Comparison of ENCODE assay signal across 10 cellular contexts in genomic region chr3:169886671-169887070, GRCh38. TPM values are rescaled to one million over a fixed set of nuclear protein-coding genes. Genes with fewer than 3 reads are reported as not detected.
DNase-seq lines count a peak whose midpoint lies in the region; ATAC-seq, FAIRE-seq and TF ChIP-seq lines count a peak whose summit lies in the region.
"Had no signal": no experiment of that assay in that cellular context is flagged by ENCODE, and none has a peak within 500 bp of the region (broad histone marks: within the 10 kb centered on the region; RNA-seq: fewer than 3 reads in every experiment).

No MANE protein-coding gene starts in this region.

- H3K4me1 ChIP-seq in endodermal cell (ENCODE audit: control insufficient read depth, insufficient read depth, low read length), result no peaks in the 10 kb centered on the region
- H3K4me1 ChIP-seq in lower lobe of right lung, result no peaks in the 10 kb centered on the region
- no peaks in the 10 kb centered on the region for H3K4me1 ChIP-seq in upper lobe of left lung
- no peaks in the 10 kb centered on the region for H3K4me1 ChIP-seq in CD4-positive, alpha-beta memory T cell (ENCODE audit: insufficient read depth, low read length)

- no peaks in the 10 kb centered on the region for H3K9me3 ChIP-seq in endodermal cell (ENCODE audit: control insufficient read depth, low read length)
- H3K9me3 ChIP-seq in lower lobe of right lung, result no peaks in the 10 kb centered on the region
- H3K9me3 ChIP-seq in upper lobe of left lung, result no peaks in the 10 kb centered on the region
- no peaks in the 10 kb centered on the region for H3K9me3 ChIP-seq in CD4-positive, alpha-beta memory T cell (ENCODE audit: control insufficient read depth in 1 of 2, low read length in 2 of 2)

- H3K27me3 ChIP-seq in endodermal cell (ENCODE audit: control insufficient read depth, insufficient read depth, low read length, poor library complexity, severe bottlenecking) (no peaks in the 10 kb centered on the region), lower lobe of right lung (ENCODE audit: low read depth) (no peaks in the 10 kb centered on the region), upper lobe of left lung (no peaks in the 10 kb centered on the region)
- no peaks in the 10 kb centered on the region for H3K27me3 ChIP-seq in CD4-positive, alpha-beta memory T cell (ENCODE audit: insufficient read depth, low read length)

- TF ChIP-seq CTCF in endodermal cell (conservative IDR thresholded peaks at IDR 0.05), result no peak
- TF ChIP-seq CTCF in lower lobe of right lung (IDR thresholded peaks at IDR 0.05), result no peak
- no peak for TF ChIP-seq CTCF in upper lobe of left lung (IDR thresholded peaks at IDR 0.05)

- H3K4me3 ChIP-seq in endodermal cell (ENCODE audit: low read length) (no peak overlapping the region), lower lobe of right lung (no peak overlapping the region), upper lobe of left lung (no peak overlapping the region)
- H3K4me3 ChIP-seq in CD4-positive, alpha-beta memory T cell (ENCODE audit: low read length in 2 of 2), result no peak overlapping the region

- H3K36me3 Mint-ChIP-seq in endodermal cell (ENCODE audit: low read depth), result no peaks in the 10 kb centered on the region
- H3K36me3 Mint-ChIP-seq in CD4-positive, alpha-beta memory T cell, result no peaks in the 10 kb centered on the region
- H3K36me3 Mint-ChIP-seq: activated naive CD4-positive, alpha-beta T cell treated with anti-CD3 and anti-CD28 coated beads, Interleukin-2, amount 50 U/mL, for 72 hours had no signal

- CTCF ChIA-PET in CD4-positive, alpha-beta memory T cell (lab: Charles Lee; ENCODE audit: partially characterized antibody), result interaction anchor here (1.0 kb wide), 1 partner anchor 64 kb away, joined by 3 read pairs; no protein-coding TSS in a partner anchor

- TF ChIP-seq EP300 in upper lobe of left lung (IDR thresholded peaks at IDR 0.05), result no peak

- H3K27ac ChIP-seq in endodermal cell (ENCODE audit: low read depth, low read length), result no peak overlapping the region
- no peak overlapping the region for H3K27ac ChIP-seq in lower lobe of right lung
- H3K27ac ChIP-seq in upper lobe of left lung, result no peak overlapping the region
- H3K27ac ChIP-seq in CD4-positive, alpha-beta memory T cell (ENCODE audit: low read depth, low read length), result no peak overlapping the region

- 86% methylated on average over 5 of the region's 5 CpGs; no CpG with 5 or more reads in 1 of the 2 experiments for WGBS in endodermal cell (ENCODE audit: insufficient coverage in 1 of 2, insufficient read length in 1 of 2), 2 experiments
- 38 to 53% methylated on average over 5 of the region's 5 CpGs for WGBS in upper lobe of left lung, 2 donors

- ATAC-seq in lower lobe of right lung (peak; percentile 88 to 93), upper lobe of left lung (ENCODE audit: low FRiP score in 2 of 2) (peak; percentile 52 to 74), GM21786 (IDR thresholded peaks at IDR 0.05; ENCODE audit: unreplicated experiment) (no peak)
- ATAC-seq: activated naive CD4-positive, alpha-beta T cell treated with anti-CD3 and anti-CD28 coated beads, Interleukin-2, amount 50 U/mL, for 72 hours had no signal

- intact Hi-C loops in lower lobe of right lung (cut with DNase I), result no loop called here
- intact Hi-C loops in CD4-positive, alpha-beta memory T cell (cut with micrococcal nuclease), result no loop called here

- H3K36me3 ChIP-seq in endodermal cell (ENCODE audit: control insufficient read depth, insufficient read depth, low read length), result no peaks in the 10 kb centered on the region
- no peaks in the 10 kb centered on the region for H3K36me3 ChIP-seq in lower lobe of right lung
- no peaks in the 10 kb centered on the region for H3K36me3 ChIP-seq in upper lobe of left lung
- H3K36me3 ChIP-seq in CD4-positive, alpha-beta memory T cell (ENCODE audit: insufficient read depth, low read length), result no peaks in the 10 kb centered on the region

- H3K4me3 Mint-ChIP-seq in endodermal cell, result no peak overlapping the region
- no peak overlapping the region for H3K4me3 Mint-ChIP-seq in CD4-positive, alpha-beta memory T cell
- H3K4me3 Mint-ChIP-seq: neural crest cell had no signal

- DNase-seq in NCI-H2196 (lab: John Stamatoyannopoulos, UW; ENCODE audit: unreplicated experiment) (peak; percentile 64), endodermal cell (peak; percentile 27), lower lobe of right lung (peak; percentile 83), upper lobe of left lung (peak in 1 of 2 donors; percentile 89), HTR-8/SVneo (ENCODE audit: insufficient read length, low spot score) (no peak)
- no peak for DNase-seq in CD4-positive, alpha-beta memory T cell

- no peak for TF ChIP-seq POLR2A in upper lobe of left lung (IDR thresholded peaks at IDR 0.05)

- H3K4me1 Mint-ChIP-seq in endodermal cell, result no peaks in the 10 kb centered on the region
- no peaks in the 10 kb centered on the region for H3K4me1 Mint-ChIP-seq in CD4-positive, alpha-beta memory T cell
- H3K4me1 Mint-ChIP-seq: neural crest cell had no signal

- FAIRE-seq in HTR-8/SVneo (lab: Jason Lieb, UNC), result no peak

- H3K9me3 Mint-ChIP-seq in endodermal cell, result no peaks in the 10 kb centered on the region
- no peaks in the 10 kb centered on the region for H3K9me3 Mint-ChIP-seq in CD4-positive, alpha-beta memory T cell
- H3K9me3 Mint-ChIP-seq: activated naive CD4-positive, alpha-beta T cell treated with anti-CD3 and anti-CD28 coated beads, Interleukin-2, amount 50 U/mL, for 72 hours had no signal

- H3K27me3 Mint-ChIP-seq in endodermal cell (ENCODE audit: insufficient read depth), result no peaks in the 10 kb centered on the region
- H3K27me3 Mint-ChIP-seq in CD4-positive, alpha-beta memory T cell, result no peaks in the 10 kb centered on the region

- no peak overlapping the region for H3K27ac Mint-ChIP-seq in endodermal cell
- peak overlapping the region in 1 of 7 donors; percentile 31 for H3K27ac Mint-ChIP-seq in CD4-positive, alpha-beta memory T cell

- POLR2A ChIA-PET in CD4-positive, alpha-beta memory T cell (lab: Charles Lee; ENCODE audit: partially characterized antibody), result no interaction called here

- H3K9ac ChIP-seq in endodermal cell (ENCODE audit: extremely low read depth, low read length, poor library complexity, severe bottlenecking), result no peak overlapping the region

RNA-seq across cellular contexts. Expression of gene LRRC31, which starts 16.9 kb away (rescaled TPM):
- not detected for total RNA-seq in endodermal cell
- polyA plus RNA-seq in endodermal cell (2013, experiment 1 of 2), result not detected
- not detected for polyA plus RNA-seq in endodermal cell (2013, experiment 2 of 2)
- total RNA-seq in lower lobe of right lung, result 1.1 TPM
- total RNA-seq in upper lobe of left lung, result 1 to 10 TPM in 4 of 6 donors, under 1 TPM in 2; 0.34 to 5.6 (median 1.3) TPM
- not detected for total RNA-seq in CD4-positive, alpha-beta memory T cell
- polyA plus RNA-seq in CD4-positive, alpha-beta memory T cell, result not detected
- total RNA-seq: activated naive CD4-positive, alpha-beta T cell treated with anti-CD3 and anti-CD28 coated beads, Interleukin-2, amount 50 U/mL, for 72 hours; glomerular endothelial cell; neural crest cell had no signal

RNA-seq across cellular contexts. Expression of gene SAMD7, which starts 24.7 kb away (rescaled TPM):
- total RNA-seq in endodermal cell, result not detected
- polyA plus RNA-seq in endodermal cell (2013, experiment 1 of 2), result not detected
- polyA plus RNA-seq in endodermal cell (2013, experiment 2 of 2), result not detected
- not detected for total RNA-seq in lower lobe of right lung
- total RNA-seq in upper lobe of left lung, result not detected
- not detected for total RNA-seq in CD4-positive, alpha-beta memory T cell
- not detected for polyA plus RNA-seq in CD4-positive, alpha-beta memory T cell
- total RNA-seq: activated naive CD4-positive, alpha-beta T cell treated with anti-CD3 and anti-CD28 coated beads, Interleukin-2, amount 50 U/mL, for 72 hours; glomerular endothelial cell; neural crest cell had no signal

Comparison
In these comparisons a context has a peak if more than half of its experiments do, and no peak if none do; other contexts are left out.
1. DNase-seq: peak in NCI-H2196 (single experiment), endodermal cell (single experiment) and lower lobe of right lung (single experiment); none in HTR-8/SVneo (single experiment) and CD4-positive, alpha-beta memory T cell (0 of 5).